23 cellular contexts compared by ENCODE assay signal in genomic region chr5:149014634-149015033, GRCh38. TPM values are rescaled to one million over a fixed set of nuclear protein-coding genes. Genes with fewer than 3 reads are reported as not detected.
A peak's percentile ranks its signal among the peaks of the same experiment; 100 is the strongest.
DNase-seq lines count a peak whose midpoint lies in the region; ATAC-seq, FAIRE-seq and TF ChIP-seq lines count a peak whose summit lies in the region.
"Had no signal": no experiment of that assay in that cellular context is flagged by ENCODE, and none has a peak within 500 bp of the region (broad histone marks: within the 10 kb centered on the region; RNA-seq: fewer than 3 reads in every experiment).

No MANE protein-coding gene starts in this region.

- H3K4me3 ChIP-seq in GM12878: no peak overlapping the region
- H3K4me3 ChIP-seq: BLaER1, GM23248, SJSA1 had no signal

- POLR2A ChIA-PET in GM12878 (lab: Charles Lee): no interaction called here

- RAD21 ChIA-PET in GM12878 (lab: Charles Lee; ENCODE audit: unreplicated experiment): no interaction called here

- H3K9me3 Mint-ChIP-seq in nephron progenitor cell: no peaks in the 10 kb centered on the region
- H3K9me3 Mint-ChIP-seq: CD4-positive, alpha-beta memory T cell; H9; HFFc6 had no signal

- no peaks in the 10 kb centered on the region for H3K9me3 ChIP-seq in GM12878 (replicated peaks; ENCODE audit: control insufficient read depth, insufficient read depth, low read length)
- H3K9me3 ChIP-seq: BLaER1, SJSA1 had no signal

- TF ChIP-seq EP300 in GM12878 (IDR thresholded peaks at IDR 0.05; ENCODE audit: borderline replicate concordance in 1 of 2, control insufficient read depth in 1 of 2, low read depth in 2 of 2, low read length in 2 of 2): no peak

- H3K79me2 ChIP-seq in GM12878 (ENCODE audit: control insufficient read depth, insufficient read depth, low read length): no peaks in the 10 kb centered on the region

- TF ChIP-seq POLR2A in GM12878 (IDR thresholded peaks at IDR 0.05; ENCODE audit: low read depth, low read length): no peak

- no peaks in the 10 kb centered on the region for H3K4me1 ChIP-seq in GM12878 (ENCODE audit: control insufficient read depth, insufficient read depth, low read length)

- no peak for FAIRE-seq in GM12878 (lab: Jason Lieb, UNC)
- FAIRE-seq: RCC 7860 had no signal

- intact Hi-C loops in GM12878 (cut with micrococcal nuclease; ENCODE audit: unreplicated experiment): no loop called here

- CTCF ChIA-PET in GM12878 (lab: Yijun Ruan, JAX): no interaction called here

- peaks cover 31% of the 10 kb centered on the region for H3K4me1 Mint-ChIP-seq in nephron progenitor cell
- H3K4me1 Mint-ChIP-seq: CD4-positive, alpha-beta memory T cell had no signal

- H3K36me3 Mint-ChIP-seq in nephron progenitor cell (ENCODE audit: low read depth): no peaks in the 10 kb centered on the region
- H3K36me3 Mint-ChIP-seq: CD4-positive, alpha-beta memory T cell had no signal

- WGBS in GM12878 (ENCODE audit: insufficient coverage, insufficient replicate concordance, low lambda C conversion rate, missing lambda C conversion rate): 31% methylated on average over 2 of the region's 2 CpGs

- H3K27ac ChIP-seq in C4-2B: peak overlapping the region; percentile 50; the same call in 1 of the 2 replicates
- H3K27ac ChIP-seq in GM12878 (ENCODE audit: control insufficient read depth, insufficient read depth): no peak overlapping the region
- H3K27ac ChIP-seq: BLaER1, GM23248, SJSA1 had no signal

- 0 out of 3 replicates have a peak, but pooled peaks have one; percentile 23 for ATAC-seq in GM12878

- H3K36me3 ChIP-seq in GM12878 (ENCODE audit: control insufficient read depth in 2 of 2, insufficient read depth in 2 of 2, low read length in 1 of 2): no peaks in the 10 kb centered on the region
- H3K36me3 ChIP-seq: BLaER1, SJSA1 had no signal

- in situ Hi-C loops in GM12878 (cut with MboI): no loop called here

- no peak overlapping the region for H3K9ac ChIP-seq in GM12878 (ENCODE audit: control insufficient read depth, insufficient read depth, low read length)
- H3K9ac ChIP-seq: BLaER1, GM23248 had no signal

- H3K4me2 ChIP-seq in GM12878 (ENCODE audit: control insufficient read depth, insufficient read depth): no peak overlapping the region
- H3K4me2 ChIP-seq: BLaER1 had no signal

- H4K20me1 ChIP-seq in GM12878 (ENCODE audit: control insufficient read depth, insufficient read depth): no peaks in the 10 kb centered on the region
- H4K20me1 ChIP-seq: BLaER1 had no signal

- no peaks in the 10 kb centered on the region for H3K27me3 Mint-ChIP-seq in nephron progenitor cell (ENCODE audit: low read depth, poor library complexity)

- H2AFZ ChIP-seq in GM12878 (ENCODE audit: control insufficient read depth, low read depth, low read length): no peak overlapping the region
- H2AFZ ChIP-seq: GM23248 had no signal

- TF ChIP-seq RAD21 in GM12878 (IDR thresholded peaks at IDR 0.05; ENCODE audit: insufficient read depth, low read depth, low read length): no peak

- SMC1A ChIA-PET in GM12878 (lab: Charles Lee; ENCODE audit: uncharacterized antibody, unreplicated experiment): no interaction called here

- DNase-seq in GM04504 (ENCODE audit: low read depth) (peak; percentile 51), GM12878 (ENCODE audit: low read depth, low spot score) (no peak), nephron progenitor cell (no peak), SKM-1 treated with dmso at 0.1 percent for 144 hours (lab: John Stamatoyannopoulos, UW; ENCODE audit: unreplicated experiment) (no peak), NK-92 (lab: John Stamatoyannopoulos, UW; ENCODE audit: unreplicated experiment) (no peak)
- DNase-seq in effector CD4-positive, alpha-beta T cell: no peak
- DNase-seq: CD4-positive, alpha-beta memory T cell; DMS153; GF-D8; GM23248; H9; HFFc6; NCI-H1092 treated with DMSO at 0.1 percent for 48 hours; NCI-H1436 treated with DMSO at 0.1 percent for 48 hours; NCI-H1930; NCI-H2227 treated with DMSO at 0.1 percent for 48 hours; NCI-H510A treated with DMSO at 0.1 percent for 48 hours; NCI-H748 treated with DMSO at 0.1 percent for 48 hours; SW 1271 had no signal

- no peaks in the 10 kb centered on the region; a peak in 1 of 4 replicates for H3K27me3 ChIP-seq in GM12878 (replicated peaks in 1 of 2; ENCODE audit: control insufficient read depth in 2 of 2, insufficient read depth in 2 of 2, low read length in 1 of 2)
- H3K27me3 ChIP-seq: BLaER1, SJSA1 had no signal

- TF ChIP-seq CTCF in C4-2B (conservative IDR thresholded peaks at IDR 0.05) (no peak), GM12878 (IDR thresholded peaks at IDR 0.05 in 2 of 3, conservative IDR thresholded peaks at IDR 0.05 in 1 of 3; ENCODE audit: control insufficient read depth in 2 of 3, extremely low read depth in 1 of 3, insufficient read depth in 1 of 3, low read depth in 3 of 3, low read length in 3 of 3) (no peak), nephron progenitor cell (IDR thresholded peaks at IDR 0.05) (no peak)

- peak overlapping the region; percentile 93 for H3K27ac Mint-ChIP-seq in nephron progenitor cell
- H3K27ac Mint-ChIP-seq: CD4-positive, alpha-beta memory T cell; H9; HFFc6 had no signal

- no TSS peak for BruUV-seq in GM12878 (replicated peaks; lab: Mats Ljungman, UMichigan)

- no peak overlapping the region for H3K4me3 Mint-ChIP-seq in nephron progenitor cell
- H3K4me3 Mint-ChIP-seq: CD4-positive, alpha-beta memory T cell; H9; HFFc6 had no signal

TF ChIP-seq in GM12878, 131 proteins besides CTCF, POLR2A, EP300 and RAD21:
- no peak for TF ChIP-seq IRF4 (IDR thresholded peaks at IDR 0.05; ENCODE audit: low read depth, low read length)
- no peak for TF ChIP-seq ZBTB4 (CRISPR knock-in tag; IDR thresholded peaks at IDR 0.05)
- no peak for TF ChIP-seq E2F4 (IDR thresholded peaks at IDR 0.05; ENCODE audit: low read depth, low read length)
- TF ChIP-seq NFIC (IDR thresholded peaks at IDR 0.05; ENCODE audit: low read depth, low read length): no peak
- no peak for TF ChIP-seq SREBF2 (IDR thresholded peaks at IDR 0.05; ENCODE audit: low read length)
- TF ChIP-seq RELA (IDR thresholded peaks at IDR 0.05; ENCODE audit: borderline replicate concordance, partially characterized antibody): no peak
- no peak for TF ChIP-seq RUNX3 (IDR thresholded peaks at IDR 0.05; ENCODE audit: low read length)
- no peak for TF ChIP-seq CBFB (IDR thresholded peaks at IDR 0.05; ENCODE audit: low read depth)
- TF ChIP-seq ZNF207 (IDR thresholded peaks at IDR 0.05; ENCODE audit: borderline replicate concordance): no peak
- no peak for TF ChIP-seq FOXK2 (IDR thresholded peaks at IDR 0.05)
- TF ChIP-seq RAD51 (IDR thresholded peaks at IDR 0.05): no peak
- TF ChIP-seq HDGF (IDR thresholded peaks at IDR 0.05): no peak

RNA-seq across cellular contexts. Expression of gene SH3TC2, which starts 48.2 kb away (rescaled TPM):
- not detected in 2 replicates for total RNA-seq in GM12878 (2013; cell fraction: nucleolus; rRNA removed)
- total RNA-seq in GM12878 (2014; rRNA removed): not detected in 2 replicates
- not detected in 2 replicates for total RNA-seq in GM12878 (2014; rRNA removed; fragmentation: Illumina TruSeq; extraction: Trizol)
- total RNA-seq in GM12878 (2021): not detected in 2 replicates
- polyA plus RNA-seq in GM12878 (2011; ENCODE audit: low read depth): not detected
- not detected in 2 replicates for polyA plus RNA-seq in GM12878 (2011; rRNA removed)
- polyA plus RNA-seq in GM12878 (2011; cell fraction: cytosol; rRNA removed): not detected in 2 replicates
- polyA plus RNA-seq in GM12878 (2011; cell fraction: nucleus; rRNA removed): not detected in 2 replicates
- not detected in 2 replicates for polyA plus RNA-seq in GM12878 (2012)
- not detected in 2 replicates for polyA plus RNA-seq in GM12878 (2014; fragmentation: Illumina TruSeq; extraction: Trizol)
- not detected for polyA plus RNA-seq in GM12878 (2014; fragmentation: Nextera tagmentation; extraction: Ambion mirVana)
- polyA plus RNA-seq in GM12878 (2014; rRNA removed): not detected in 2 replicates
- not detected for polyA plus RNA-seq in GM12878 (2016; fragmentation: Nextera tagmentation; extraction: Ambion mirVana)
- polyA minus RNA-seq in GM12878 (2011; rRNA and poly(A)+ RNA removed): not detected in 2 replicates
- polyA minus RNA-seq in GM12878 (2011; cell fraction: cytosol; rRNA and poly(A)+ RNA removed): not detected in 2 replicates
- not detected in 2 replicates for polyA minus RNA-seq in GM12878 (2011; cell fraction: nucleus; rRNA and poly(A)+ RNA removed)
- total RNA-seq: CD4-positive, alpha-beta memory T cell; H9 had no signal
- polyA plus RNA-seq: CD4-positive, alpha-beta memory T cell had no signal
